8 cellular contexts compared by ENCODE assay signal in the genomic region with DNA sequence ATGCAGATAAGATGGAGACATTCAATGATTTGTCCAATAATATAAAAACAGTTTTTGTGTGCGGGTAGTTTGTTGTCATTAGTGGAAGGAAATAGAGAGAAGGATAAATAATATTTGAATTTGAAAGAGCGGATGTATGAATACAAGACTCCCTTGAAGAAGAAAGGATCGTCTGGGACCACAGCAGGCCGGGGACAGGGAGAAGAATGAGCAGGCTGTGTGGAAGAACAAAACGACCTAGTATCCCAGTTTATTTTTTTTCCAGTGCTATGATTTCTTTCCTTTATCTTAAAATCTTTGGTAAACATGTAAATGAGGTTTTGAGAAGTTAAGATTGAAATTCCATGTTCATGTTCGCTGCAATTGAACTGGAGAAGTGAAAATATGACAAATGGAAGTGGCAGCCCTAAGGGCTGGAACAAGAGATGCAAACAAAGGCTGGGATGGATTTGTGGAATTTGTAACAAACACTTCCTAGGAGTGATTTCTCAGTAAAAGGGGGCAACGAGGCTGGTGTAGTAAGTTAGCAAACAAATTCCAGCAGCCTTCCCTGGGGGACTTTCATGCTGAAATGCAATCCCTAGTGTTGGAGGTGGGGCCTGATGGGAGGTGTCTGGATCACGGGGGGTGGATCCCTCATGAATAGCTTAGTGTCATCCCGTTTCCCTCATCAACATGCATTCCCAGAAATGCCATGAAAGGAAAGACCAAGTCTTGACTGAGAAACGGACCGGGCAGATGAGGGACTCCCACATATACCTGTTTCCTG. TPM values are rescaled to one million over a fixed set of nuclear protein-coding genes. Genes with fewer than 3 reads are reported as not detected.
A peak's percentile ranks its signal among the peaks of the same experiment; 100 is the strongest.
DNase-seq lines count a peak whose midpoint lies in the region.

No MANE protein-coding gene starts in this region.

- H3K27ac Mint-ChIP-seq in immature natural killer cell, result peak overlapping the region in 5 of 6 donors; percentile 37 to 70 (median 44)

- H3K9me3 ChIP-seq in skeletal muscle tissue (ENCODE audit: control insufficient read depth in 3 of 3, low read length in 3 of 3) (peaks cover 0 to 3% (median 0%) of the 10 kb centered on the region in 3 donors), Karpas-422 (ENCODE audit: low read length) (no peaks in the 10 kb centered on the region)

- H3K27me3 Mint-ChIP-seq in immature natural killer cell (ENCODE audit: low read depth in 3 of 3), result no peaks in the 10 kb centered on the region

- H3K4me1 ChIP-seq in skeletal muscle tissue (ENCODE audit: control insufficient read depth in 3 of 3, insufficient read depth in 3 of 3, low read length in 3 of 3) (peaks cover 4 to 8% (median 6%) of the 10 kb centered on the region in 3 donors), Karpas-422 (ENCODE audit: low read length) (0 out of 2 replicates have a peak, but pooled peaks cover 3% of the 10 kb centered on the region)

- H3K9ac ChIP-seq in skeletal muscle tissue (ENCODE audit: low read depth in 1 of 3, low read length in 3 of 3), result peak overlapping the region; percentile 61 to 82 (median 78)
- no peak overlapping the region for H3K9ac ChIP-seq in Karpas-422 (ENCODE audit: low read length)

- no peaks in the 10 kb centered on the region for H3K9me2 ChIP-seq in Karpas-422 (replicated peaks; ENCODE audit: insufficient read depth, low read length)

- no peaks in the 10 kb centered on the region for H4K20me1 ChIP-seq in Karpas-422 (ENCODE audit: insufficient read depth, low read depth, low read length)

- H3K79me2 ChIP-seq in Karpas-422 (ENCODE audit: low read length), result no peaks in the 10 kb centered on the region

- no peak overlapping the region for H3K4me2 ChIP-seq in Karpas-422 (ENCODE audit: low read depth, low read length, poor library complexity, severe bottlenecking)

- H3K36me3 Mint-ChIP-seq in immature natural killer cell, result peaks cover 4 to 10% (median 5%) of the 10 kb centered on the region in 3 donors

- H3K36me3 ChIP-seq in skeletal muscle tissue (ENCODE audit: control insufficient read depth in 3 of 3, insufficient read depth in 3 of 3, low read length in 3 of 3) (no peaks in the 10 kb centered on the region), Karpas-422 (ENCODE audit: insufficient read depth, low read length) (no peaks in the 10 kb centered on the region)

- no peaks in the 10 kb centered on the region for H3K9me3 Mint-ChIP-seq in immature natural killer cell

- H3K4me3 ChIP-seq in skeletal muscle tissue (ENCODE audit: low read length in 3 of 3), result peak overlapping the region; percentile 60 to 94 (median 64)
- no peak overlapping the region for H3K4me3 ChIP-seq in Karpas-422 (ENCODE audit: low read length)

- H2AFZ ChIP-seq in Karpas-422 (ENCODE audit: low read length), result no peak overlapping the region

- no peaks in the 10 kb centered on the region for H3K27me3 ChIP-seq in skeletal muscle tissue (ENCODE audit: control insufficient read depth in 3 of 3, insufficient read depth in 3 of 3, low read length in 3 of 3)
- H3K27me3 ChIP-seq in Karpas-422 (ENCODE audit: low read length), result no peaks in the 10 kb centered on the region

- peaks cover 48 to 66% of the 10 kb centered on the region in 2 donors for H3K4me1 Mint-ChIP-seq in immature natural killer cell

- DNase-seq in NCI-H1105 (lab: John Stamatoyannopoulos, UW) (peak; percentile 88), cerebellar cortex (ENCODE audit: low spot score) (peak; percentile 32), immature natural killer cell (no peak), NAMALWA (ENCODE audit: low spot score) (no peak), GM19240 (ENCODE audit: insufficient read length, low spot score) (no peak), Karpas-422 (no peak), NCI-H128 (lab: John Stamatoyannopoulos, UW; ENCODE audit: unreplicated experiment) (no peak)

- H3K4me3 Mint-ChIP-seq in immature natural killer cell, result no peak overlapping the region

- H3K27ac ChIP-seq in skeletal muscle tissue (ENCODE audit: low read depth, low read length), result peak overlapping the region; percentile 93
- no peak overlapping the region for H3K27ac ChIP-seq in Karpas-422 (ENCODE audit: low read length)

RNA-seq across cellular contexts. Expression of a gene that starts 10.2 kb away (rescaled TPM):
- 100 to 1,000 TPM in 1 of 3 donors, 10 to 100 TPM in 2; 78.8 to 205 (median 80.3) TPM for polyA plus RNA-seq in immature natural killer cell
- 16.2 TPM for total RNA-seq in skeletal muscle tissue
- total RNA-seq in Karpas-422 (2014; rRNA removed; shearing (Covaris generic); ENCODE audit: low replicate concordance), result 31.9 and 36.3 TPM in 2 replicates

Comparison
In these comparisons a context has a peak if more than half of its experiments do, and no peak if none do; other contexts are left out.
1. DNase-seq: peak in NCI-H1105 (single experiment) and cerebellar cortex (single experiment); none in immature natural killer cell (0 of 3), NAMALWA (single experiment), GM19240 (single experiment), Karpas-422 (single experiment) and NCI-H128 (single experiment).